In the genomic region with DNA sequence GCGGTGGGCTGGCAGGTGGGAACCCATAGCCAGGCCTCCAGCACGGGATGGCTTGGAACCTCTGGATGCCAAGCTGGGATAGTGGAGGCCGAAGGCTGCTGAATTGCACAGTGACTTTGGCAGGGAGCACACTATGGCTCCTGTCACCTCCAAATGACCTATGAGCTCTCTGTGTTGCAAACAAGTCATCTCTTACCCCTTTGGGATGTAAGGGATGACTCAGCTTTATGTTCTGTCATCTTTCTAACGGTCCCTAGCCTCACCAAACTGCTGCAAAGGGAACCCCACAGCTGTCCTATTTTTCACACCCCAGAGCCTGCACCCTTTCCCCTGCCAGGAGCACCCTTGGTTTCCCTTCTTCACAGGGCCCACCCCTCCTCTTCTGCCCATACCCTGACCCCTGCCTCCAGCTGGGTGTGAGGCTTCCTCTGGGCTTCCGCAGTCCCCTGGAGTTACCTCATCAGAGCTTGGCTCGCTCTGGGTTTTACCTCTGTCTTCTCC, we compare ENCODE assay signal across 13 cellular contexts. TPM values are rescaled to one million over a fixed set of nuclear protein-coding genes. Genes with fewer than 3 reads are reported as not detected.
DNase-seq lines count a peak whose midpoint lies in the region; ATAC-seq lines count a peak whose summit lies in the region.
"Had no signal": no experiment of that assay in that cellular context is flagged by ENCODE, and none has a peak within 500 bp of the region (broad histone marks: within the 10 kb centered on the region; RNA-seq: fewer than 3 reads in every experiment).

No MANE protein-coding gene starts in this region.

- H3K4ac ChIP-seq in mesendoderm (ENCODE audit: low read depth, low read length), result no peak overlapping the region

- no peak overlapping the region for H4K5ac ChIP-seq in mesendoderm (ENCODE audit: low read length)

- H2BK120ac ChIP-seq in mesendoderm (ENCODE audit: low read depth, low read length), result no peak overlapping the region

- H3K27me3 ChIP-seq in GM23248 (replicated peaks; ENCODE audit: insufficient read depth) (peaks cover 24% of the 10 kb centered on the region), mesendoderm (ENCODE audit: insufficient read depth, low read length, poor library complexity) (peaks cover 8% of the 10 kb centered on the region)

- peak; percentile 55 for DNase-seq in NK-92 treated with Interleukin-12 subunit alpha and Interleukin-12 subunit beta, amount 100 ng/mL, for 24 hours (lab: John Stamatoyannopoulos, UW)
- DNase-seq in NK-92 (lab: John Stamatoyannopoulos, UW; ENCODE audit: unreplicated experiment) (no peak), GM23248 (peak; percentile 15), SKM-1 (lab: John Stamatoyannopoulos, UW; ENCODE audit: unreplicated experiment) (peak; percentile 73), mesendoderm (peak; percentile 25)
- DNase-seq: DMS79 had no signal

- H3K9me2 ChIP-seq in GM23248 (ENCODE audit: insufficient read depth), result no peaks in the 10 kb centered on the region

- no peak overlapping the region for H2AFZ ChIP-seq in GM23248

- in situ Hi-C loops in GM23248 (cut with MboI), result no loop called here

- no peaks in the 10 kb centered on the region for H3K9me3 ChIP-seq in GM23248 (ENCODE audit: low read depth)
- H3K9me3 ChIP-seq: transverse colon had no signal

- no peak overlapping the region for H3K4me2 ChIP-seq in GM23248 (ENCODE audit: unreplicated experiment)
- H3K4me2 ChIP-seq in mesendoderm (ENCODE audit: low read length), result no peak overlapping the region

- H2AK5ac ChIP-seq in mesendoderm (ENCODE audit: low read length), result no peak overlapping the region

- no peak overlapping the region for H2BK15ac ChIP-seq in mesendoderm (replicated peaks; ENCODE audit: low read depth)

- no peak overlapping the region for H2BK5ac ChIP-seq in mesendoderm (ENCODE audit: low read length)

- H4K8ac ChIP-seq in mesendoderm (ENCODE audit: low read depth, low read length), result no peak overlapping the region

- H3K18ac ChIP-seq in mesendoderm (ENCODE audit: low read length), result no peak overlapping the region

- H3K36me3 ChIP-seq in GM23248 (ENCODE audit: low read depth) (no peaks in the 10 kb centered on the region), mesendoderm (ENCODE audit: control insufficient read depth, insufficient read depth, low read length) (no peaks in the 10 kb centered on the region)
- H3K36me3 ChIP-seq: transverse colon had no signal

- no peaks in the 10 kb centered on the region for H3F3A ChIP-seq in GM23248 (ENCODE audit: insufficient read depth)

- H3K9ac ChIP-seq in GM23248, result no peak overlapping the region
- H3K9ac ChIP-seq in mesendoderm (ENCODE audit: low read length), result no peak overlapping the region

- H3K79me1 ChIP-seq in mesendoderm (ENCODE audit: low read length), result no peaks in the 10 kb centered on the region

- H3K4me1 ChIP-seq in GM23248 (ENCODE audit: insufficient read depth) (no peaks in the 10 kb centered on the region), mesendoderm (ENCODE audit: control insufficient read depth, low read depth, low read length) (no peaks in the 10 kb centered on the region)

- WGBS in GM23248 (ENCODE audit: low coverage in 1 of 2, low lambda C conversion rate in 2 of 2, missing lambda C conversion rate in 2 of 2), 2 experiments, result 75 to 84% methylated on average over 5 to 6 of the region's 6 CpGs
- WGBS in mesendoderm (ENCODE audit: extremely low coverage, insufficient coverage, low lambda C conversion rate), result no CpG with 5 or more reads among the region's 6 CpGs

- H3K56ac ChIP-seq in mesendoderm (ENCODE audit: low read length), result no peak overlapping the region

- H3K27ac ChIP-seq in GM23248 (no peak overlapping the region), mesendoderm (ENCODE audit: low read depth, low read length) (no peak overlapping the region)
- H3K27ac ChIP-seq: coronary artery, transverse colon had no signal

- H3K4me3 ChIP-seq in GM23248 (no peak overlapping the region), mesendoderm (ENCODE audit: low read length) (no peak overlapping the region)
- H3K4me3 ChIP-seq: coronary artery, transverse colon had no signal

- ATAC-seq in HG02642 (IDR thresholded peaks at IDR 0.05; ENCODE audit: poor library complexity, unreplicated experiment) (no peak), HG03442 (IDR thresholded peaks at IDR 0.05; ENCODE audit: unreplicated experiment) (no peak), HG03095 (IDR thresholded peaks at IDR 0.05; ENCODE audit: unreplicated experiment) (no peak)

- H3K79me2 ChIP-seq in GM23248 (ENCODE audit: insufficient read depth), result no peaks in the 10 kb centered on the region
- no peaks in the 10 kb centered on the region for H3K79me2 ChIP-seq in mesendoderm (ENCODE audit: control insufficient read depth, insufficient read depth, low read length)

- no peaks in the 10 kb centered on the region for H4K20me1 ChIP-seq in GM23248 (ENCODE audit: insufficient read depth)

- no peak overlapping the region for H3K23ac ChIP-seq in mesendoderm (ENCODE audit: low read length)

RNA-seq across cellular contexts. Expression of gene SCUBE1, which starts 2.6 kb away (rescaled TPM):
- not detected in 2 replicates for total RNA-seq in GM23248 (2014; rRNA removed; shearing (Covaris generic))
- not detected in 2 replicates for polyA plus RNA-seq in GM23248 (2016; fragmentation: Nextera tagmentation; extraction: Ambion mirVana)
- polyA plus RNA-seq in mesendoderm (2013, experiment 1 of 2), result 0.70 TPM
- 0.66 TPM for polyA plus RNA-seq in mesendoderm (2013, experiment 2 of 2)
- total RNA-seq: activated CD4-positive, alpha-beta T cell treated with anti-CD3 and anti-CD28 coated beads, Interleukin-2, amount 10 ng/mL, durations not matched to agents 7 days and 5 days; fibroblast of villous mesenchyme had no signal
